24 cellular contexts compared by ENCODE assay signal in genomic region chr11:130813638-130814037, GRCh38.
DNase-seq lines count a peak whose midpoint lies in the region; ATAC-seq and TF ChIP-seq lines count a peak whose summit lies in the region.
"Had no signal": no experiment of that assay in that cellular context is flagged by ENCODE, and none has a peak within 500 bp of the region (broad histone marks: within the 10 kb centered on the region; RNA-seq: fewer than 3 reads in every experiment).

No MANE protein-coding gene starts in this region.

- no peak for ATAC-seq in GM21360 (IDR thresholded peaks at IDR 0.05; ENCODE audit: unreplicated experiment)
- ATAC-seq in HG03139 (IDR thresholded peaks at IDR 0.05; ENCODE audit: unreplicated experiment) = no peak
- ATAC-seq: K562 had no signal

- H3K27me3 ChIP-seq in SJCRH30 (no peaks in the 10 kb centered on the region), esophagus muscularis mucosa (no peaks in the 10 kb centered on the region)
- H3K27me3 ChIP-seq: BLaER1, MG63 had no signal

- TF ChIP-seq CTCF in esophagus muscularis mucosa (IDR thresholded peaks at IDR 0.05) = no peak

- H3K36me3 ChIP-seq in SJCRH30 (no peaks in the 10 kb centered on the region), esophagus muscularis mucosa (no peaks in the 10 kb centered on the region)
- H3K36me3 ChIP-seq: BLaER1, MG63 had no signal

- no peak overlapping the region for H3K4me3 ChIP-seq in SJCRH30
- no peak overlapping the region for H3K4me3 ChIP-seq in esophagus muscularis mucosa
- H3K4me3 ChIP-seq: BLaER1, K562, MG63, PC-9 had no signal

- TF ChIP-seq POLR2A in esophagus muscularis mucosa (IDR thresholded peaks at IDR 0.05; ENCODE audit: low read depth) = no peak

- peaks cover 23% of the 10 kb centered on the region for H3K4me1 ChIP-seq in SJCRH30
- H3K4me1 ChIP-seq in esophagus muscularis mucosa = no peaks in the 10 kb centered on the region
- H3K4me1 ChIP-seq: BLaER1 had no signal

- no peaks in the 10 kb centered on the region for H3K9me3 ChIP-seq in SJCRH30 (replicated peaks)
- no peaks in the 10 kb centered on the region for H3K9me3 ChIP-seq in esophagus muscularis mucosa
- H3K9me3 ChIP-seq: BLaER1, MG63 had no signal

- 92% methylated on average over 3 of the region's 3 CpGs for WGBS in esophagus muscularis mucosa

- intact Hi-C loops in esophagus muscularis mucosa (cut with DNase I) = no loop called here

- H3K27ac ChIP-seq in SJCRH30 (peak overlapping the region; percentile 28; the same call in 1 of the 2 replicates), esophagus muscularis mucosa (replicated peaks in 1 of 4) (no peak overlapping the region)
- H3K27ac ChIP-seq: BLaER1, PC-9, RWPE1 had no signal

- TF ChIP-seq EP300 in esophagus muscularis mucosa (IDR thresholded peaks at IDR 0.05) = no peak

- DNase-seq in M059J (ENCODE audit: low read depth) (peak; percentile 72), SJCRH30 (peak; percentile 53 to 67), esophagus muscularis mucosa (ENCODE audit: extremely low spot score) (peak; percentile 68), renal cortical epithelial cell (ENCODE audit: low read depth) (peak; percentile 55), NCI-H774 (lab: John Stamatoyannopoulos, UW) (no peak)
- DNase-seq: CD4-positive, CD25-positive, alpha-beta regulatory T cell; DMS153; DND-41; Kasumi-1; MG63; NCI-H1105 treated with DMSO at 0.1 percent for 48 hours; NCI-H146; NCI-H1930; NCI-H2107; NCI-H524; NCI-H748 treated with DMSO at 0.1 percent for 48 hours; PC-9; SHP77; SW 1271 had no signal
